8 cellular contexts compared by ENCODE assay signal in genomic region chr2:45585267-45585861, GRCh38. TPM values are rescaled to one million over a fixed set of nuclear protein-coding genes. Genes with fewer than 3 reads are reported as not detected.
A peak's percentile ranks its signal among the peaks of the same experiment; 100 is the strongest.
DNase-seq lines count a peak whose midpoint lies in the region; TF ChIP-seq lines count a peak whose summit lies in the region.

No MANE protein-coding gene starts in this region.

- H3K36me3 Mint-ChIP-seq in osteocyte (ENCODE audit: unreplicated experiment) = peaks cover 13% of the 10 kb centered on the region

- no peaks in the 10 kb centered on the region for H3K9me3 ChIP-seq in SK-N-SH
- H3K9me3 ChIP-seq in fibroblast of lung (ENCODE audit: control insufficient read depth, insufficient read depth, low read depth, low read length) = no peaks in the 10 kb centered on the region

- POLR2A ChIA-PET in SK-N-SH (lab: Yijun Ruan, JAX) = interaction anchor here (1.2 kb wide), 1 partner anchor 26 kb away, joined by 3 read pairs; the partner anchor contains the start of gene SRBD1

- DNase-seq in DMS53 (lab: John Stamatoyannopoulos, UW) (peak; percentile 64), HuH-7 (ENCODE audit: low spot score) (peak; percentile 6), SK-N-SH (peak; percentile 41), fibroblast of lung (ENCODE audit: low read depth in 2 of 2) (peak; percentile 37 to 75), osteocyte (ENCODE audit: extremely low spot score, unreplicated experiment) (no peak), NCI-H128 (lab: John Stamatoyannopoulos, UW; ENCODE audit: unreplicated experiment) (no peak)
- no peak for DNase-seq in central memory CD4-positive, alpha-beta T cell
- DNase-seq in activated CD4-positive, CD25-positive, alpha-beta regulatory T cell treated with anti-CD3 and anti-CD28 coated beads, Interleukin-2, amount 50 U/mL, for 72 hours = no peak

- H3K4me2 ChIP-seq in SK-N-SH (no peak overlapping the region), fibroblast of lung (ENCODE audit: extremely low read depth, insufficient read depth, low read length) (no peak overlapping the region)

- no peak overlapping the region for H3K27ac Mint-ChIP-seq in osteocyte (ENCODE audit: unreplicated experiment)

- H3K27me3 Mint-ChIP-seq in osteocyte (ENCODE audit: unreplicated experiment) = no peaks in the 10 kb centered on the region

- H2AFZ ChIP-seq in SK-N-SH (ENCODE audit: low read depth) = no peak overlapping the region
- no peak overlapping the region for H2AFZ ChIP-seq in fibroblast of lung (ENCODE audit: low read length)

- H3K27ac ChIP-seq in SK-N-SH (ENCODE audit: low read depth in 2 of 2, low read length in 1 of 2) (no peak overlapping the region), fibroblast of lung (ENCODE audit: insufficient read depth, low read length) (no peak overlapping the region)

- peaks cover 7% of the 10 kb centered on the region for H3F3A ChIP-seq in SK-N-SH (replicated peaks; ENCODE audit: insufficient read depth)

- H4K20me1 ChIP-seq in SK-N-SH (ENCODE audit: insufficient read depth) = no peaks in the 10 kb centered on the region
- no peaks in the 10 kb centered on the region for H4K20me1 ChIP-seq in fibroblast of lung (ENCODE audit: control insufficient read depth, extremely low read depth, insufficient read depth, low read length)

- TF ChIP-seq CTCF in SK-N-SH (IDR thresholded peaks at IDR 0.05) (peak; percentile 81), fibroblast of lung (conservative IDR thresholded peaks at IDR 0.05 in 1 of 2, IDR thresholded peaks at IDR 0.05 in 1 of 2; ENCODE audit: low read depth in 1 of 2, low read length in 2 of 2) (peak; percentile 67 to 88), osteocyte (IDR thresholded peaks at IDR 0.05) (peak; percentile 69)

- H3K9me2 ChIP-seq in SK-N-SH = 0 out of 2 replicates have a peak, but pooled peaks cover 3% of the 10 kb centered on the region

- peaks cover 7 to 17% of the 10 kb centered on the region in 2 experiments for H3K36me3 ChIP-seq in SK-N-SH (replicated peaks in 1 of 2; ENCODE audit: control insufficient read depth in 1 of 2, insufficient read depth in 2 of 2, low read length in 1 of 2)
- H3K36me3 ChIP-seq in fibroblast of lung (ENCODE audit: control insufficient read depth, insufficient read depth, low read length) = no peaks in the 10 kb centered on the region

- no peaks in the 10 kb centered on the region for H3K9me3 Mint-ChIP-seq in osteocyte (ENCODE audit: unreplicated experiment)

- H3K9ac ChIP-seq in SK-N-SH = no peak overlapping the region
- no peak overlapping the region for H3K9ac ChIP-seq in fibroblast of lung (ENCODE audit: insufficient read depth, low read length)

- CTCF ChIA-PET in SK-N-SH (lab: Yijun Ruan, JAX) = interaction anchor here (0.6 to 8.7 kb wide), 44 partner anchors 9 to 1188 kb away, joined by 3 to 109 read pairs (median 4); partner anchors contain the start of gene SRBD1

- H3K4me3 ChIP-seq in SK-N-SH (ENCODE audit: low read depth in 2 of 2, low read length in 1 of 2) (no peak overlapping the region), fibroblast of lung (replicated peaks in 1 of 4; ENCODE audit: control extremely low read depth in 1 of 4, insufficient read depth in 1 of 4, low read depth in 3 of 4, low read length in 4 of 4) (no peak overlapping the region)

- H3K79me2 ChIP-seq in SK-N-SH (ENCODE audit: insufficient read depth) (peaks cover 10% of the 10 kb centered on the region; the same call in 1 of the 2 replicates), fibroblast of lung (ENCODE audit: control insufficient read depth, insufficient read depth, low read length) (no peaks in the 10 kb centered on the region)

- no peaks in the 10 kb centered on the region for H3K4me1 ChIP-seq in SK-N-SH (ENCODE audit: control insufficient read depth in 1 of 2, insufficient read depth in 2 of 2, low read depth in 1 of 2, low read length in 1 of 2)
- no peaks in the 10 kb centered on the region for H3K4me1 ChIP-seq in fibroblast of lung (ENCODE audit: control insufficient read depth, extremely low read depth, insufficient read depth, low read length)

- H3K4me3 Mint-ChIP-seq in osteocyte (ENCODE audit: unreplicated experiment) = no peak overlapping the region

- 75% methylated on average over 5 of the region's 5 CpGs for WGBS in SK-N-SH (ENCODE audit: low lambda C conversion rate)

- H3K27me3 ChIP-seq in SK-N-SH (ENCODE audit: insufficient read depth) (no peaks in the 10 kb centered on the region), fibroblast of lung (ENCODE audit: control insufficient read depth, insufficient read depth, low read length) (no peaks in the 10 kb centered on the region)

- no peaks in the 10 kb centered on the region for H3K4me1 Mint-ChIP-seq in osteocyte (ENCODE audit: unreplicated experiment)

- TF ChIP-seq RAD21 in SK-N-SH (IDR thresholded peaks at IDR 0.05; ENCODE audit: low read length) = peak; percentile 66

- no peak for TF ChIP-seq EP300 in SK-N-SH (IDR thresholded peaks at IDR 0.05; ENCODE audit: borderline replicate concordance in 1 of 2, low read depth in 1 of 2, low read length in 1 of 2)

TF ChIP-seq in SK-N-SH, 30 proteins besides CTCF, POLR2A, EP300 and RAD21:
- no peak for TF ChIP-seq POLR2AphosphoS5 (IDR thresholded peaks at IDR 0.05; ENCODE audit: low read depth, low read length)
- TF ChIP-seq SMC3 (IDR thresholded peaks at IDR 0.05; ENCODE audit: low read depth, low read length) = peak; percentile 62
TF ChIP-seq in SK-N-SH: peak in this region for 1.

RNA-seq across cellular contexts. Expression of gene SRBD1, which starts 25.7 kb away (rescaled TPM):
- polyA plus RNA-seq in SK-N-SH (2012; rRNA removed) (3.2 and 3.3 TPM in 2 replicates), fibroblast of lung (9.6 and 10.1 TPM in 2 replicates)
- polyA plus RNA-seq in SK-N-SH (2012; cell fraction: cytosol; rRNA removed) = 5.3 and 5.6 TPM in 2 replicates
- polyA plus RNA-seq in SK-N-SH (2012; cell fraction: nucleus; rRNA removed) = 1.4 and 3.9 TPM in 2 replicates
- total RNA-seq in fibroblast of lung (11.6 and 18.7 TPM in 2 replicates), osteocyte (13.8 and 15.2 TPM in 2 replicates)
- 9.8 and 10.1 TPM in 2 replicates for polyA plus RNA-seq in fibroblast of lung (2012)
- 0.12 and 6.6 TPM in 2 replicates for polyA minus RNA-seq in fibroblast of lung (ENCODE audit: low replicate concordance)

Comparison
In these comparisons a context has a peak if more than half of its experiments do, and no peak if none do; other contexts are left out.
1. DNase-seq: peak in DMS53 (single experiment), HuH-7 (single experiment), SK-N-SH (single experiment) and fibroblast of lung (2 of 2); none in osteocyte (single experiment), central memory CD4-positive, alpha-beta T cell (single experiment), NCI-H128 (single experiment) and activated CD4-positive, CD25-positive, alpha-beta regulatory T cell treated with anti-CD3 and anti-CD28 coated beads, Interleukin-2, amount 50 U/mL, for 72 hours (single experiment).
2. Peak in every context shown above with its lines, with median percentiles within 50 percentile points of each other: CTCF ChIP-seq.